In genomic region chr21:24418671-24419070, GRCh38 we compare ENCODE assay signal across 29 cellular contexts.
"Had no signal": no experiment of that assay in that cellular context is flagged by ENCODE, and none has a peak within 500 bp of the region (broad histone marks: within the 10 kb centered on the region; RNA-seq: fewer than 3 reads in every experiment).

No MANE protein-coding gene starts in this region.

- DNase-seq: activated CD4-positive, alpha-beta memory T cell treated with anti-CD3 and anti-CD28 coated beads, Interleukin-2, amount 10 ng/mL, durations not matched to agents 7 days and 5 days; activated CD4-positive, alpha-beta T cell treated with anti-CD3 and anti-CD28 coated beads for 1 hour; activated CD4-positive, alpha-beta T cell treated with anti-CD3 and anti-CD28 coated beads for 48 hours; activated CD4-positive, CD25-positive, alpha-beta regulatory T cell; activated CD8-positive, alpha-beta memory T cell treated with anti-CD3 and anti-CD28 coated beads for 24 hours; activated CD8-positive, alpha-beta memory T cell treated with anti-CD3 and anti-CD28 coated beads, Interleukin-2, amount 10 ng/mL, durations not matched to agents 7 days and 5 days; activated CD8-positive, alpha-beta memory T cell treated with anti-CD3 and anti-CD28 coated beads, Interleukin-2, amount 50 U/mL, for 48 hours; activated effector memory CD4-positive, alpha-beta T cell treated with Interleukin-2 at 50 U/mL for 16 hours; activated naive CD4-positive, alpha-beta T cell treated with anti-CD3 and anti-CD28 coated beads, Interleukin-2, amount 10 ng/mL, durations not matched to agents 7 days and 5 days; activated naive CD8-positive, alpha-beta T cell treated with anti-CD3 and anti-CD28 coated beads, Interleukin-2, amount 50 U/mL, for 24 hours; activated T-cell treated with anti-CD3 and anti-CD28 coated beads, Interleukin-2, amount 50 U/mL, for 48 hours; anterior cingulate cortex; caudate nucleus; cerebellar nuclear complex; Kasumi-1; MM.1S; MV-4-11; NCI-H1092 treated with DMSO at 0.1 percent for 48 hours; NCI-H1417; NCI-H146; NCI-H187 treated with DMSO at 0.1 percent for 48 hours; NCI-H2081; NCI-H345; NCI-H510A; NCI-H526; NCI-H748 treated with DMSO at 0.1 percent for 48 hours; NK-92 treated with Interleukin-12 subunit alpha and Interleukin-12 subunit beta, amount 100 ng/mL, for 24 hours; Right ventricle myocardium superior; T1000 had no signal

- ATAC-seq: activated CD8-positive, alpha-beta memory T cell treated with anti-CD3 and anti-CD28 coated beads, Interleukin-2, amount 10 ng/mL, durations not matched to agents 7 days and 5 days; activated naive CD8-positive, alpha-beta T cell treated with anti-CD3 and anti-CD28 coated beads, Interleukin-2, amount 50 U/mL, for 24 hours had no signal
